ENCODE assay signal across 8 cellular contexts in genomic region chr2:157302492-157303099, GRCh38.
DNase-seq lines count a peak whose midpoint lies in the region; ATAC-seq and TF ChIP-seq lines count a peak whose summit lies in the region.

No MANE protein-coding gene starts in this region.

- no peak overlapping the region for H3K27ac ChIP-seq in RWPE1

- H3K27ac Mint-ChIP-seq in central memory CD8-positive, alpha-beta T cell (ENCODE audit: low read depth): no peak overlapping the region

- in situ Hi-C loops in KBM-7 (cut with MboI; ENCODE audit: low pct_unique_long_range_greater_than_20kb, low sequenced_read_pairs): no loop called here

- H3K4me3 Mint-ChIP-seq in central memory CD8-positive, alpha-beta T cell: no peak overlapping the region

- TF ChIP-seq CTCF in RWPE1 (conservative IDR thresholded peaks at IDR 0.05; ENCODE audit: low read depth): peak; percentile 83

- no peaks in the 10 kb centered on the region for H3K36me3 Mint-ChIP-seq in central memory CD8-positive, alpha-beta T cell (ENCODE audit: insufficient read depth)

- ATAC-seq in GM21825 (IDR thresholded peaks at IDR 0.05; ENCODE audit: unreplicated experiment): peak; percentile 79
- peak; percentile 46 for ATAC-seq in central memory CD8-positive, alpha-beta T cell (replicated peaks; ENCODE audit: extremely low read depth, poor library complexity, severe bottlenecking)

- CTCF ChIA-PET in RWPE1 (lab: Yijun Ruan, JAX): interaction anchor here (0.6 to 3.7 kb wide), 24 partner anchors 9 to 1519 kb away, joined by 3 to 24 read pairs (median 5); partner anchors contain the start of gene ERMN

- peaks cover 13% of the 10 kb centered on the region for H3K27me3 Mint-ChIP-seq in central memory CD8-positive, alpha-beta T cell

- POLR2A ChIA-PET in RWPE1 (lab: Yijun Ruan, JAX; ENCODE audit: low non-redundant PET): no interaction called here

- H3K4me1 Mint-ChIP-seq in central memory CD8-positive, alpha-beta T cell: peaks cover 5% of the 10 kb centered on the region

- no peaks in the 10 kb centered on the region for H3K9me3 Mint-ChIP-seq in central memory CD8-positive, alpha-beta T cell

- peak; percentile 19 for DNase-seq in stimulated activated CD4-positive, alpha-beta T cell treated with anti-CD3 and anti-CD28 coated beads, Interleukin-15, amount 100 ng/mL, for 24 hours
- no peak for DNase-seq in stimulated activated CD4-positive, alpha-beta T cell treated with anti-CD3 and anti-CD28 coated beads, Interleukin-2, amount 100 ng/mL, for 24 hours
- DNase-seq in KBM-7: peak; percentile 61
- peak; percentile 34 for DNase-seq in RWPE1 (ENCODE audit: low spot score)
- DNase-seq in central memory CD8-positive, alpha-beta T cell (ENCODE audit: low spot score in 2 of 2): no peak
- peak; percentile 61 for DNase-seq in kidney tubule cell (ENCODE audit: low spot score)
- DNase-seq in stromal cell of bone marrow (ENCODE audit: low read depth): peak; percentile 34

Comparison
In these comparisons a context has a peak if more than half of its experiments do, and no peak if none do; other contexts are left out.
1. DNase-seq: peak in stimulated activated CD4-positive, alpha-beta T cell treated with anti-CD3 and anti-CD28 coated beads, Interleukin-15, amount 100 ng/mL, for 24 hours (single experiment), KBM-7 (single experiment), RWPE1 (single experiment), kidney tubule cell (single experiment) and stromal cell of bone marrow (single experiment); none in stimulated activated CD4-positive, alpha-beta T cell treated with anti-CD3 and anti-CD28 coated beads, Interleukin-2, amount 100 ng/mL, for 24 hours (0 of 2) and central memory CD8-positive, alpha-beta T cell (0 of 2).